In genomic region chr20:47412073-47412472, GRCh38 we compare ENCODE assay signal across 1 cellular context.
TF ChIP-seq lines count a peak whose summit lies in the region.

No MANE protein-coding gene starts in this region.

TF ChIP-seq in GM12878, 131 proteins besides CTCF, POLR2A, EP300 and RAD21 (continued from another document):
- TF ChIP-seq CHD4 (IDR thresholded peaks at IDR 0.05) (0 out of 2 replicates have a peak, but pooled peaks have one; percentile 21), PKNOX1 (IDR thresholded peaks at IDR 0.05) (no peak), GABPA (IDR thresholded peaks at IDR 0.05; ENCODE audit: low read depth) (no peak), PML (IDR thresholded peaks at IDR 0.05; ENCODE audit: low read length) (0 out of 2 replicates have a peak, but pooled peaks have one; percentile 45), MEF2B (IDR thresholded peaks at IDR 0.05; ENCODE audit: partially characterized antibody, poor library complexity, severe bottlenecking) (no peak), RB1 (IDR thresholded peaks at IDR 0.05; ENCODE audit: borderline replicate concordance) (no peak), IKZF1 (conservative IDR thresholded peaks at IDR 0.05) (0 out of 2 replicates have a peak, but pooled peaks have one; percentile 24), SIN3A (IDR thresholded peaks at IDR 0.05; ENCODE audit: low read depth, low read length) (no peak), MTA3 (IDR thresholded peaks at IDR 0.05; ENCODE audit: borderline replicate concordance, low read length) (0 out of 2 replicates have a peak, but pooled peaks have one; percentile 36), SKIL (IDR thresholded peaks at IDR 0.05; ENCODE audit: low read depth, poor library complexity, severe bottlenecking) (no peak), SMARCA5 (IDR thresholded peaks at IDR 0.05) (no peak), RUNX3 (IDR thresholded peaks at IDR 0.05; ENCODE audit: low read length) (peak; percentile 5; the same call in 1 of the 2 replicates), NR2F1 (conservative IDR thresholded peaks at IDR 0.05) (no peak), SRF (IDR thresholded peaks at IDR 0.05; ENCODE audit: low read depth in 2 of 2, low read length in 2 of 2) (no peak)
